27 cellular contexts compared by ENCODE assay signal in the genomic region with DNA sequence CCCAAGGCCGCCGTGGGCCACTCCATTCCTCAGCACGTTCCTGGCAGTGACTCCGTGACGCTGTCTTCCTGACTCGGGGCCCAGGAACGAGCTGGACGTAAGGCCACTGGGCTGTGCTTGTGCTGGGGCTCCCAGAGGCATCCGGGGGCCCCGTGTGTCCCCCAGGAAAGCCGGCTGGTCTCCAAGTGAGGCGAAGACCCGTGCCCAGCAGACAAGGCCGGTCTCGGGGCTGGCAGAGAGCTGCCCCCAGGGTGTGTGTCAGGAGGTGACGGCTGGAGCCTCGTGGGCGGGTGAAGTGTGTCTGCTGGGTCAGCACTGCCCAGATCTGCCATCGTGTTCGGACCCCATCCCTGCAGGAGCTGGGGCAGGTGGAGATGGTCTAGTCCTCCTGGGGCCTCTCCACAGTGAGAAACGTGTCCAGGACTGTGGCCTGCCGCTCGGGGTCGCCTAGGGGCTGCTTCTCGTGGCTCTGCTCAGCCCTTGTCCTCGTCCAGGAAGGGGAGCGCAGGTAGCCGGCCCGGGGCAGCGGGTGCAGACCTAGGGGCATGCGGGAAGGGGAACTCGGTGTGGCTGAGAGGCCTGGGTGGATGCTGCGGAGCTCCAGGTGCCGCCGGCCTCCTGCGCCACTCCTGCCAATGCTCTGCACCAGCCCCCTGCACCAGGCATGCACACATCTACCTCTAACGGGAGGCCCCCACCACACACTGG.
"Had no signal": no experiment of that assay in that cellular context is flagged by ENCODE, and none has a peak within 500 bp of the region (broad histone marks: within the 10 kb centered on the region; RNA-seq: fewer than 3 reads in every experiment).

No MANE protein-coding gene starts in this region.

- DNase-seq: activated B cell treated with CpG ODN at 0.5 μM for 24 hours; activated CD4-positive, alpha-beta T cell treated with anti-CD3 and anti-CD28 coated beads for 48 hours; activated CD4-positive, alpha-beta T cell treated with anti-CD3 and anti-CD28 coated beads, Interleukin-2, amount 50 U/mL, for 1 hour; activated CD4-positive, alpha-beta T cell treated with anti-CD3 and anti-CD28 coated beads, Interleukin-2, amount 50 U/mL, for 48 hours; activated CD8-positive, alpha-beta memory T cell treated with anti-CD3 and anti-CD28 coated beads for 24 hours; activated CD8-positive, alpha-beta T cell treated with anti-CD3 and anti-CD28 coated beads for 36 hours; activated effector memory CD4-positive, alpha-beta T cell treated with Interleukin-2 at 50 U/mL for 16 hours; activated gamma-delta T cell treated with Interleukin-2 at 50 U/mL for 16 hours; activated naive CD4-positive, alpha-beta T cell treated with anti-CD3 and anti-CD28 coated beads, Interleukin-2, amount 50 U/mL, for 16 hours; activated naive CD4-positive, alpha-beta T cell treated with Interleukin-2 at 50 U/mL for 16 hours; activated T-cell treated with anti-CD3 and anti-CD28 coated beads, Interleukin-2, amount 50 U/mL, for 4 hours; amniotic stem cell; anterior cingulate cortex; brain microvascular endothelial cell; dorsolateral prefrontal cortex; effector memory CD4-positive, alpha-beta T cell; endodermal cell; foreskin fibroblast; head of caudate nucleus; T1000; WERI-Rb-1 had no signal

- H3K4me3 ChIP-seq: coronary artery, dorsolateral prefrontal cortex had no signal

- H3K27me3 ChIP-seq: brain microvascular endothelial cell, dorsolateral prefrontal cortex had no signal

- ATAC-seq: activated CD4-positive, CD25-positive, alpha-beta regulatory T cell treated with anti-CD3 and anti-CD28 coated beads, Interleukin-2, amount 50 U/mL, for 24 hours; activated CD8-positive, alpha-beta T cell treated with anti-CD3 and anti-CD28 coated beads for 36 hours; activated T-cell treated with anti-CD3 and anti-CD28 coated beads, Interleukin-2, amount 50 U/mL, for 4 hours; activated T-helper 17 cell treated with anti-CD3 and anti-CD28 coated beads, Interleukin-2, amount 50 U/mL, for 72 hours; esophagus mucosa had no signal

- H3K27ac ChIP-seq: brain microvascular endothelial cell, coronary artery, WERI-Rb-1 had no signal

- H3K36me3 ChIP-seq: brain microvascular endothelial cell, WERI-Rb-1 had no signal

- FAIRE-seq: astrocyte, frontal cortex had no signal
